Comparison of ENCODE assay signal across 2 cellular contexts in genomic region chr4:103168993-103169392, GRCh38.
A peak's percentile ranks its signal among the peaks of the same experiment; 100 is the strongest.
TF ChIP-seq lines count a peak whose summit lies in the region.

No MANE protein-coding gene starts in this region.

TF ChIP-seq in HepG2, 621 proteins besides CTCF, POLR2A, EP300 and RAD21:
- no peak for TF ChIP-seq HMGXB3 (CRISPR knock-in tag; IDR thresholded peaks at IDR 0.05; ENCODE audit: borderline replicate concordance)
- no peak for TF ChIP-seq ESRRA (CRISPR knock-in tag; IDR thresholded peaks at IDR 0.05; ENCODE audit: low read depth)
- TF ChIP-seq ZNF160 (CRISPR knock-in tag; IDR thresholded peaks at IDR 0.05): peak; percentile 99
TF ChIP-seq in HepG2: peak in this region for 1.

TF ChIP-seq in GM12878, 131 proteins besides CTCF, POLR2A, EP300 and RAD21:
- TF ChIP-seq, protein P1, sequence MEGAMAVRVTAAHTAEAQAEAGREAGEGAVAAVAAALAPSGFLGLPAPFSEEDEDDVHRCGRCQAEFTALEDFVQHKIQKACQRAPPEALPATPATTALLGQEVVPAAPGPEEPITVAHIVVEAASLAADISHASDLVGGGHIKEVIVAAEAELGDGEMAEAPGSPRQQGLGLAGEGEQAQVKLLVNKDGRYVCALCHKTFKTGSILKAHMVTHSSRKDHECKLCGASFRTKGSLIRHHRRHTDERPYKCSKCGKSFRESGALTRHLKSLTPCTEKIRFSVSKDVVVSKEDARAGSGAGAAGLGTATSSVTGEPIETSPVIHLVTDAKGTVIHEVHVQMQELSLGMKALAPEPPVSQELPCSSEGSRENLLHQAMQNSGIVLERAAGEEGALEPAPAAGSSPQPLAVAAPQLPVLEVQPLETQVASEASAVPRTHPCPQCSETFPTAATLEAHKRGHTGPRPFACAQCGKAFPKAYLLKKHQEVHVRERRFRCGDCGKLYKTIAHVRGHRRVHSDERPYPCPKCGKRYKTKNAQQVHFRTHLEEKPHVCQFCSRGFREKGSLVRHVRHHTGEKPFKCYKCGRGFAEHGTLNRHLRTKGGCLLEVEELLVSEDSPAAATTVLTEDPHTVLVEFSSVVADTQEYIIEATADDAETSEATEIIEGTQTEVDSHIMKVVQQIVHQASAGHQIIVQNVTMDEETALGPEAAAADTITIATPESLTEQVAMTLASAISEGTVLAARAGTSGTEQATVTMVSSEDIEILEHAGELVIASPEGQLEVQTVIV (IDR thresholded peaks at IDR 0.05; ENCODE audit: borderline replicate concordance, partially characterized antibody): no peak
- TF ChIP-seq ATF7 (IDR thresholded peaks at IDR 0.05; ENCODE audit: low read depth): 0 out of 2 replicates have a peak, but pooled peaks have one; percentile 15
- no peak for TF ChIP-seq CREM (IDR thresholded peaks at IDR 0.05; ENCODE audit: low read depth)
- no peak for TF ChIP-seq NFIC (IDR thresholded peaks at IDR 0.05; ENCODE audit: low read depth, low read length)
- TF ChIP-seq CBX5 (IDR thresholded peaks at IDR 0.05; ENCODE audit: low read depth): peak; percentile 70; the same call in 1 of the 2 replicates
- TF ChIP-seq MLLT1 (IDR thresholded peaks at IDR 0.05): no peak
- TF ChIP-seq BRCA1 (IDR thresholded peaks at IDR 0.05; ENCODE audit: low read depth, low read length): no peak
- TF ChIP-seq ZNF274 (IDR thresholded peaks at IDR 0.05; ENCODE audit: insufficient read depth, insufficient read length): no peak
